ENCODE assay signal across 8 cellular contexts in genomic region chr22:30634477-30635233, GRCh38. TPM values are rescaled to one million over a fixed set of nuclear protein-coding genes. Genes with fewer than 3 reads are reported as not detected.
DNase-seq lines count a peak whose midpoint lies in the region; ATAC-seq, FAIRE-seq and TF ChIP-seq lines count a peak whose summit lies in the region.

No MANE protein-coding gene starts in this region.

- H4K20me1 ChIP-seq in OCI-LY7 (ENCODE audit: insufficient read depth, low read length): no peaks in the 10 kb centered on the region

- POLR2A ChIA-PET in OCI-LY7 (lab: Charles Lee): interaction anchor here (0.6 to 0.9 kb wide), 4 partner anchors 47 to 120 kb away, joined by 3 to 7 read pairs (median 4); no protein-coding TSS in a partner anchor

- peak; percentile 93 for TF ChIP-seq CTCF in D721Med (IDR thresholded peaks at IDR 0.05; ENCODE audit: insufficient read depth, missing control alignments)
- TF ChIP-seq CTCF in OCI-LY7 (conservative IDR thresholded peaks at IDR 0.05; ENCODE audit: low read length): peak; percentile 94

- H3K9me3 ChIP-seq in HUES64 (ENCODE audit: insufficient read depth, low read depth, low read length): no peaks in the 10 kb centered on the region
- H3K9me3 ChIP-seq in OCI-LY7 (ENCODE audit: low read length): no peaks in the 10 kb centered on the region
- no peaks in the 10 kb centered on the region for H3K9me3 ChIP-seq in mucosa of rectum (ENCODE audit: control insufficient read depth in 2 of 2, low read length in 2 of 2)

- CTCF ChIA-PET in OCI-LY7 (lab: Charles Lee; ENCODE audit: unreplicated experiment): interaction anchor here (0.6 to 1.1 kb wide), 6 partner anchors 32 to 371 kb away, joined by 3 to 14 read pairs (median 4); no protein-coding TSS in a partner anchor

- H2AFZ ChIP-seq in OCI-LY7 (ENCODE audit: low read length): peak overlapping the region; percentile 95

- DNase-seq in D721Med (ENCODE audit: insufficient read length, low spot score) (peak; percentile 76), OCI-LY7 (ENCODE audit: low spot score) (peak; percentile 89), activated T-cell treated with anti-CD3 and anti-CD28 coated beads for 4 hours (peak; percentile 88), erythroblast (lab: John Stamatoyannopoulos, UW) (peak; percentile 84 to 92)
- peak; percentile 84 for DNase-seq in stimulated activated CD8-positive, alpha-beta memory T cell treated with anti-CD3 and anti-CD28 coated beads, Interleukin-4, amount 100 ng/mL, for 24 hours (ENCODE audit: low read depth)

- H3K27me3 ChIP-seq in HUES64 (ENCODE audit: insufficient read depth, low read length) (peaks cover 8% of the 10 kb centered on the region), mucosa of rectum (ENCODE audit: control insufficient read depth in 2 of 2, insufficient read depth in 2 of 2, low read length in 2 of 2) (no peaks in the 10 kb centered on the region)

- no peak for TF ChIP-seq POLR2A in erythroblast (IDR thresholded peaks at IDR 0.05; ENCODE audit: low read length)

- BruUV-seq in OCI-LY7 (replicated peaks; lab: Mats Ljungman, UMichigan): no TSS peak

- no peaks in the 10 kb centered on the region for H3K79me2 ChIP-seq in OCI-LY7 (ENCODE audit: insufficient read depth, low read depth, low read length)

- H3K4me1 ChIP-seq in HUES64 (ENCODE audit: insufficient read depth, low read length) (peaks cover 4% of the 10 kb centered on the region), OCI-LY7 (ENCODE audit: insufficient read depth, low read length, poor library complexity, severe bottlenecking) (peaks cover 16% of the 10 kb centered on the region), mucosa of rectum (ENCODE audit: control insufficient read depth in 2 of 2, insufficient read depth in 2 of 2, low read length in 2 of 2) (peaks cover 26 to 30% of the 10 kb centered on the region in 2 donors)

- H3K4me3 ChIP-seq in HUES64 (ENCODE audit: low read length) (peak overlapping the region; percentile 65), OCI-LY7 (ENCODE audit: low read depth, low read length, poor library complexity, severe bottlenecking) (peak overlapping the region; percentile 74), mucosa of rectum (ENCODE audit: low read length in 2 of 2) (peak overlapping the region; percentile 47 to 66)

- no peak overlapping the region for H3K27ac ChIP-seq in HUES64 (ENCODE audit: low read depth, low read length)
- peak overlapping the region; percentile 32 for H3K27ac ChIP-seq in OCI-LY7 (ENCODE audit: low read depth, low read length, poor library complexity, severe bottlenecking)
- peak overlapping the region; percentile 59 to 83 for H3K27ac ChIP-seq in mucosa of rectum (ENCODE audit: low read depth in 2 of 2, low read length in 2 of 2)

- no peak overlapping the region for H3K9ac ChIP-seq in HUES64 (ENCODE audit: low read depth, low read length)
- H3K9ac ChIP-seq in mucosa of rectum (ENCODE audit: low read depth in 1 of 2, low read length in 2 of 2): peak overlapping the region; percentile 49 to 85

- no peak for FAIRE-seq in D721Med (lab: Jason Lieb, UNC)

- H3K36me3 ChIP-seq in HUES64 (ENCODE audit: insufficient read depth, low read length) (no peaks in the 10 kb centered on the region), OCI-LY7 (ENCODE audit: insufficient read depth, low read length) (no peaks in the 10 kb centered on the region; the same call in 1 of the 2 replicates), mucosa of rectum (ENCODE audit: control insufficient read depth in 2 of 2, insufficient read depth in 2 of 2, low read length in 2 of 2) (no peaks in the 10 kb centered on the region)

- ATAC-seq in GM21390 (IDR thresholded peaks at IDR 0.05; ENCODE audit: unreplicated experiment): peak; percentile 41

- H3K9me2 ChIP-seq in OCI-LY7 (ENCODE audit: insufficient read depth, low read length): no peaks in the 10 kb centered on the region

- intact Hi-C loops in OCI-LY7 (cut with micrococcal nuclease; ENCODE audit: unreplicated experiment): loop anchor here (1.0 to 10.0 kb wide), 3 partner anchors 121 to 450 kb away; partner anchors contain the start of gene SMTN

- H3K4me2 ChIP-seq in OCI-LY7 (ENCODE audit: low read length): peak overlapping the region; percentile 93

- WGBS in HUES64: 9% methylated on average over 29 of the region's 29 CpGs

RNA-seq across cellular contexts. Expression of gene SLC35E4, which starts 0.9 kb away (rescaled TPM):
- 3.3 TPM for polyA plus RNA-seq in HUES64 (2013, experiment 1 of 2)
- 2.6 TPM for polyA plus RNA-seq in HUES64 (2013, experiment 2 of 2)
- total RNA-seq in OCI-LY7 (2014; rRNA removed; shearing (Covaris generic)): 3.0 and 4.0 TPM in 2 replicates
- 2.3 and 3.0 TPM in 2 replicates for total RNA-seq in OCI-LY7 (2022)

RNA-seq across cellular contexts. Expression of gene TCN2, which starts 27.7 kb away (rescaled TPM):
- polyA plus RNA-seq in HUES64 (2013, experiment 1 of 2): 40.7 TPM
- 47.7 TPM for polyA plus RNA-seq in HUES64 (2013, experiment 2 of 2)
- total RNA-seq in OCI-LY7 (2014; rRNA removed; shearing (Covaris generic)): 0.23 TPM in 1 of 2 replicates, not detected in the other
- total RNA-seq in OCI-LY7 (2022): 3.4 and 3.8 TPM in 2 replicates

RNA-seq across cellular contexts. Expression of gene DUSP18, which starts 33.0 kb away (rescaled TPM):
- 1.1 TPM for polyA plus RNA-seq in HUES64 (2013, experiment 1 of 2)
- 2.2 TPM for polyA plus RNA-seq in HUES64 (2013, experiment 2 of 2)
- 2.2 and 5.0 TPM in 2 replicates for total RNA-seq in OCI-LY7 (2014; rRNA removed; shearing (Covaris generic))
- 6.4 and 7.5 TPM in 2 replicates for total RNA-seq in OCI-LY7 (2022)

RNA-seq across cellular contexts. Expression of gene PES1, which starts 42.9 kb away (rescaled TPM):
- polyA plus RNA-seq in HUES64 (2013, experiment 1 of 2): 89.2 TPM
- polyA plus RNA-seq in HUES64 (2013, experiment 2 of 2): 75.0 TPM
- 78.2 and 83.4 TPM in 2 replicates for total RNA-seq in OCI-LY7 (2014; rRNA removed; shearing (Covaris generic))
- total RNA-seq in OCI-LY7 (2022): 78.5 and 107 TPM in 2 replicates
